In the genomic region with DNA sequence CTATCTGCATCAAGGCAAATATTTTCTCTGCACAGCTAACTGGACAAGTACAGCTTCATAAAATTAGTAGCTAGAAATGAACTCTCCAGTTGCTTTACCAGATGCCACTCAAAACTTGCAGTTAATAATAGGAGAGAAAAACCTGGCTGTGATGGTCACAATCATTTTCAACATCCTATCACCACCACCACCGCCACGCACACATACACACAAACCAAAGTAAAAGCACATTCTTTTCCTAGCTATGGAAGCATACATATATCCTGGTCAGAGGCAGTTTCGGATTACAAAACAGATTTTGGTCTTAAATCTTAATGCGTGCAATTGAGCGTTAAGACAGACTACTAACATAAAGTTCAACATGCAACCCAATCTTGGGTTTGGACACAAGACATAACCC, we compare ENCODE assay signal across 8 cellular contexts. TPM values are rescaled to one million over a fixed set of nuclear protein-coding genes. Genes with fewer than 3 reads are reported as not detected.
DNase-seq lines count a peak whose midpoint lies in the region; ATAC-seq, FAIRE-seq and TF ChIP-seq lines count a peak whose summit lies in the region.

No MANE protein-coding gene starts in this region.

- TF ChIP-seq CTCF in fibroblast of the aortic adventitia (IDR thresholded peaks at IDR 0.05; ENCODE audit: insufficient read depth, low read length), result no peak

- TF ChIP-seq POLR2A in GM12891 (IDR thresholded peaks at IDR 0.05; ENCODE audit: low read depth, low read length), result no peak

- H3K4me3 ChIP-seq in SJCRH30 (peak overlapping the region; percentile 94), fibroblast of the aortic adventitia (ENCODE audit: low read depth, low read length) (peak overlapping the region; percentile 93), rectal smooth muscle tissue (ENCODE audit: low read length) (peak overlapping the region; percentile 84)

- FAIRE-seq in GM12891 (lab: Jason Lieb, UNC), result peak; percentile 43

- H3K9ac ChIP-seq in rectal smooth muscle tissue (ENCODE audit: low read length), result peak overlapping the region; percentile 68

- no peaks in the 10 kb centered on the region for H3K9me3 ChIP-seq in SJCRH30 (replicated peaks)

- H3K36me3 ChIP-seq in SJCRH30 (no peaks in the 10 kb centered on the region), rectal smooth muscle tissue (ENCODE audit: control insufficient read depth, insufficient read depth, low read length) (no peaks in the 10 kb centered on the region)

- H3K4me1 ChIP-seq in SJCRH30 (peaks cover 8% of the 10 kb centered on the region), rectal smooth muscle tissue (ENCODE audit: control insufficient read depth, insufficient read depth, low read length) (peaks cover 11% of the 10 kb centered on the region)

- no peak for ATAC-seq in GM18520 (IDR thresholded peaks at IDR 0.05; ENCODE audit: unreplicated experiment)

- H3K27me3 ChIP-seq in SJCRH30 (no peaks in the 10 kb centered on the region), rectal smooth muscle tissue (ENCODE audit: control insufficient read depth, insufficient read depth, low read length) (no peaks in the 10 kb centered on the region)

- DNase-seq in GM12891 (ENCODE audit: insufficient read length, low spot score) (no peak), SJCRH30 (peak in 1 of 2 experiments; percentile 16), fibroblast of the aortic adventitia (ENCODE audit: low read depth) (peak; percentile 21), NCI-H345 treated with DMSO at 0.1 percent for 48 hours (lab: John Stamatoyannopoulos, UW; ENCODE audit: unreplicated experiment) (no peak), NCI-H526 (lab: John Stamatoyannopoulos, UW) (no peak), ecto neural progenitor cell (ENCODE audit: low spot score) (no peak)

- H3K27ac ChIP-seq in SJCRH30, result peak overlapping the region; percentile 74; the same call in 1 of the 2 replicates
- no peak overlapping the region for H3K27ac ChIP-seq in rectal smooth muscle tissue (ENCODE audit: low read depth, low read length)

TF ChIP-seq in GM12891, 5 proteins besides CTCF, POLR2A, EP300 and RAD21:
- no peak for TF ChIP-seq SPI1 (IDR thresholded peaks at IDR 0.05; ENCODE audit: low read depth, low read length)
- no peak for TF ChIP-seq POU2F2 (IDR thresholded peaks at IDR 0.05; ENCODE audit: low read depth, low read length)
- no peak for TF ChIP-seq POLR2AphosphoS5 (IDR thresholded peaks at IDR 0.05; ENCODE audit: low read depth, low read length)
- TF ChIP-seq PAX5 (IDR thresholded peaks at IDR 0.05; ENCODE audit: insufficient read depth, low read length, severe bottlenecking), result no peak

RNA-seq across cellular contexts. Expression of a gene that starts 1.4 kb away (rescaled TPM):
- polyA plus RNA-seq in GM12891 (2012; ENCODE audit: low read depth, missing spikeins), result 6.8 TPM
- 50.4 and 52.7 TPM in 2 replicates for total RNA-seq in SJCRH30 (2014; rRNA removed; shearing (Covaris generic))
- total RNA-seq in fibroblast of the aortic adventitia (ENCODE audit: low replicate concordance), result 17.8 and 29.6 TPM in 2 replicates
